Comparison of ENCODE assay signal across 27 cellular contexts in the genomic region with DNA sequence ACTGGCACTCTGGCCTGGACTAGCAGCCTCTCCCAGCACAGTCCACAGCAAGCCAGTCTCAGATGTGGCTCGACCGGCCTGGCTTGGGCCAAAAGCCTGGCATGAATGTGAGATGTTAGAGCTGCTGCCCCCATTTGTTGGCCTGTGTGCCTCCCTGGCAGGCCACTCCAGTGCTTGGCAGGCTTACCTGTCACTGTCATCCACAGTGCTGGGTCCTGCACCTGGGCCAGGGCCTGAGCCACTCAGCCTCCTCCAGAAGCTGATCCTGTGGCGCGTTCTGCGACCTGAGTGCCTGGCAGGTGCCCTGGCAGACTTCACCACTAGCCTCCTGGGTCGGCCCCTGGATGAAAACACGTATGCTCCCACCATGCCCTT. TPM values are rescaled to one million over a fixed set of nuclear protein-coding genes. Genes with fewer than 3 reads are reported as not detected.
DNase-seq lines count a peak whose midpoint lies in the region; ATAC-seq and TF ChIP-seq lines count a peak whose summit lies in the region.
"Had no signal": no experiment of that assay in that cellular context is flagged by ENCODE, and none has a peak within 500 bp of the region (broad histone marks: within the 10 kb centered on the region; RNA-seq: fewer than 3 reads in every experiment).

No MANE protein-coding gene starts in this region.

- H3K9me3 ChIP-seq in esophagus muscularis mucosa: no peaks in the 10 kb centered on the region
- H3K9me3 ChIP-seq: SK-N-SH had no signal

- DNase-seq in NCI-H2029 (lab: John Stamatoyannopoulos, UW) (peak; percentile 26), NCI-H2029 treated with DMSO at 0.1 percent for 48 hours (lab: John Stamatoyannopoulos, UW) (no peak), GM13977 (ENCODE audit: low spot score) (peak; percentile 14), esophagus muscularis mucosa (ENCODE audit: extremely low spot score) (peak; percentile 79), posterior vena cava (ENCODE audit: low spot score) (peak; percentile 75), GM13976 (ENCODE audit: low spot score) (no peak), SIG-M5 (lab: John Stamatoyannopoulos, UW) (no peak)
- DNase-seq: activated CD4-positive, alpha-beta T cell treated with anti-CD3 and anti-CD28 coated beads, Interleukin-2, amount 50 U/mL, for 48 hours; brain microvascular endothelial cell; DMS153; effector CD8-positive, alpha-beta T cell; IMR-90; midbrain; naive B cell; NCI-H1092; NCI-H1694; NCI-H2171 treated with DMSO at 0.1 percent for 48 hours; NCI-H510A treated with DMSO at 0.1 percent for 48 hours; OCI-M1; SK-N-SH had no signal

- no peak for ATAC-seq in HG03097 (IDR thresholded peaks at IDR 0.05; ENCODE audit: low FRiP score, unreplicated experiment)
- ATAC-seq: activated CD4-positive, CD25-positive, alpha-beta regulatory T cell treated with anti-CD3 and anti-CD28 coated beads, Interleukin-2, amount 50 U/mL, for 24 hours; activated naive CD4-positive, alpha-beta T cell treated with anti-CD3 and anti-CD28 coated beads, Interleukin-2, amount 50 U/mL, for 72 hours; stimulated activated memory B cell treated with anti-CD40 and anti-IgM and Interleukin-4, amounts not matched to agents 10 μg/mL and 1 μg/mL and 100 μg/mL, for 72 hours had no signal

- in situ Hi-C loops in GM13977 (cut with MboI; ENCODE audit: low pct_unique_long_range_greater_than_20kb, low sequenced_read_pairs, unreplicated experiment): no loop called here
- in situ Hi-C loops in GM13976 (cut with MboI; ENCODE audit: low sequenced_read_pairs, unreplicated experiment): no loop called here

- TF ChIP-seq POLR2A in esophagus muscularis mucosa (IDR thresholded peaks at IDR 0.05; ENCODE audit: low read depth): no peak

- H3K36me3 ChIP-seq in esophagus muscularis mucosa: peaks cover 0 to 61% (median 18%) of the 10 kb centered on the region in 4 donors
- H3K36me3 ChIP-seq: brain microvascular endothelial cell had no signal

- H3K4me3 ChIP-seq in esophagus muscularis mucosa: no peak overlapping the region
- H3K4me3 ChIP-seq: BLaER1 treated with 17β-estradiol and CSF1 and Interleukin-3, amounts not matched to agents 10 nM and 100 nM; coronary artery had no signal

- no peak for TF ChIP-seq EP300 in esophagus muscularis mucosa (IDR thresholded peaks at IDR 0.05)

- TF ChIP-seq CTCF in GM13977 (IDR thresholded peaks at IDR 0.05; ENCODE audit: extremely low read depth, insufficient read depth, missing control alignments): no peak
- no peak for TF ChIP-seq CTCF in esophagus muscularis mucosa (IDR thresholded peaks at IDR 0.05)
- TF ChIP-seq CTCF in GM13976 (IDR thresholded peaks at IDR 0.05; ENCODE audit: borderline replicate concordance, control extremely low read depth, extremely low read depth, insufficient read depth, missing control alignments): no peak

- H3K27ac ChIP-seq in esophagus muscularis mucosa (replicated peaks in 1 of 4): no peak overlapping the region
- H3K27ac ChIP-seq: 22Rv1, brain microvascular endothelial cell, coronary artery had no signal

- no CpG with 5 or more reads among the region's 7 CpGs for WGBS in esophagus muscularis mucosa

- no peaks in the 10 kb centered on the region for H3K27me3 ChIP-seq in esophagus muscularis mucosa
- H3K27me3 ChIP-seq: BLaER1 treated with 17β-estradiol and CSF1 and Interleukin-3, amounts not matched to agents 10 nM and 100 nM; brain microvascular endothelial cell had no signal

- peaks cover 8 to 28% (median 20%) of the 10 kb centered on the region in 4 donors for H3K4me1 ChIP-seq in esophagus muscularis mucosa

- intact Hi-C loops in esophagus muscularis mucosa (cut with DNase I): no loop called here
- intact Hi-C loops in posterior vena cava (cut with DNase I): no loop called here

RNA-seq across cellular contexts. Expression of gene RRP8, which starts 36.1 kb away (rescaled TPM):
- total RNA-seq in esophagus muscularis mucosa (10 to 100 TPM; 12.4 to 34.0 (median 27.0) TPM), posterior vena cava (10 to 100 TPM; 16.6 to 17.6 TPM)

RNA-seq across cellular contexts. Expression of gene ILK, which starts 36.2 kb away (rescaled TPM):
- 100 to 1,000 TPM; 481 to 652 (median 606) TPM for total RNA-seq in esophagus muscularis mucosa
- total RNA-seq in posterior vena cava: 100 to 1,000 TPM; 340 to 384 TPM

RNA-seq across cellular contexts. Expression of gene TAF10, which starts 44.7 kb away (rescaled TPM):
- total RNA-seq in esophagus muscularis mucosa (10 to 100 TPM; 24.2 to 51.1 (median 43.4) TPM), posterior vena cava (100 to 1,000 TPM in 1 of 2 donors, 10 to 100 TPM in 1; 85.9 to 107 TPM)

RNA-seq across cellular contexts. Expression of gene TPP1, which starts 51.9 kb away (rescaled TPM):
- total RNA-seq in esophagus muscularis mucosa: 10 to 100 TPM; 44.4 to 71.5 (median 54.9) TPM
- 100 to 1,000 TPM in 1 of 2 donors, 10 to 100 TPM in 1; 80.9 to 137 TPM for total RNA-seq in posterior vena cava

Comparison
In these comparisons a context has a peak if more than half of its experiments do, and no peak if none do; other contexts are left out.
1. DNase-seq: peak in NCI-H2029 (single experiment), GM13977 (single experiment), esophagus muscularis mucosa (single experiment) and posterior vena cava (single experiment); none in NCI-H2029 treated with DMSO at 0.1 percent for 48 hours (single experiment), GM13976 (single experiment) and SIG-M5 (single experiment).